8 cellular contexts compared by ENCODE assay signal in the genomic region with DNA sequence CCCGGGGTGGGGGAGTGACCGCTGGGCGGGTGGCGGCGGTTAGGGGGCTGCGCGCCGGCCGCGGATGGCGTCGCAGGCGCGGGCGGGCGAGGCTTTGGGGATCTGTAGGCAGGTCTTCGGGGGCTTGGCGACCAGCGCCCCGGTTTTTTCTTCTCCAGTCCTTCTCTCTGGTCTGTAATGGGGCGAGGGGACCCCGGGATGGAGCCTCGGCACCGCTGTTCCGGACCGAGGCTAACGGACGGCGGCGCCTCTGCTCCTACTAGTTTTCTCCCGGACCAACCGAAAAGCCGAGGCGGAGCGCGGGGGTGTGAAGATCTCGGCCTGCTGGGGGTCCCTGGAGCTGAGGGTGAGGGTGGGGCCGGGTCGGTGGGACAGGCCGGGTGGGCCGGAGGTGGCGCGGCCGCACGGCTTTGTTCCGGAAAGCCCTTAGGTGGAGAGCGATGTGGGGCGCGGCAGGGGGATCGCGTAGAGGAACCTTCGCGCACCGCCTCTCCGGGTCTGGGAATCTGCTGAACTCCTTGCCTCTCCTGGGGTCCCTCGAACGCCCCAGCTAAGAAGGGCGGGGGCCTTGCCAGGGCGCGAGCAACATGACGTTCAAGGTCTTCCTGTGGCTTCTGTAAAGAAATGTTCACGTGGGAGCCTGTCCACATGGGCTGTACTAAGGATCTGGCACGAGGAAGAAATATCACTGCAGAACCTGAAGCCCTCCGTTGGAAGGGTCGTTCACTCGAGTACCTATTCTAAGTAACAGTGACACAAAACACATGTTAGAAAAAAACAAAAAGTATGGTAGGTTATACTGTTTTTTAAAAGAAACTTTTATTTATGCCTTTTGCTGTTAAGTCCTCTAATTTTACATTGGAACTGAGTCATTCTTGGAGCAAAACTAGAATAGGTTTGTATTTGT. TPM values are rescaled to one million over a fixed set of nuclear protein-coding genes. Genes with fewer than 3 reads are reported as not detected.
A peak's percentile ranks its signal among the peaks of the same experiment; 100 is the strongest.
DNase-seq lines count a peak whose midpoint lies in the region; ATAC-seq, FAIRE-seq and TF ChIP-seq lines count a peak whose summit lies in the region.

No MANE protein-coding gene starts in this region.

- H3K9ac ChIP-seq in OCI-LY3 (ENCODE audit: low read length), result peak overlapping the region; percentile 93

- H3K4me1 ChIP-seq in BE2C (peaks cover 7% of the 10 kb centered on the region), OCI-LY3 (ENCODE audit: low read length) (peaks cover 42% of the 10 kb centered on the region), esophagus (ENCODE audit: control insufficient read depth in 2 of 2, insufficient read depth in 2 of 2, low read length in 1 of 2) (no peaks in the 10 kb centered on the region), muscle layer of duodenum (ENCODE audit: control insufficient read depth in 1 of 2, insufficient read depth in 2 of 2, low read length in 2 of 2) (peaks cover 18 to 24% of the 10 kb centered on the region in 2 donors)

- H2AFZ ChIP-seq in OCI-LY3 (ENCODE audit: low read depth, low read length), result no peak overlapping the region; the same call in 1 of the 2 replicates

- H3K4me2 ChIP-seq in OCI-LY3 (ENCODE audit: low read length), result peak overlapping the region; percentile 96

- WGBS in esophagus, 2 donors, result 0 to 1% methylated on average over 64 to 66 of the region's 66 CpGs

- peak overlapping the region; percentile 75 for H3K27ac ChIP-seq in OCI-LY3 (ENCODE audit: low read length)
- H3K27ac ChIP-seq in esophagus (ENCODE audit: low read depth in 2 of 2, low read length in 1 of 2), result peak overlapping the region; percentile 96 to 97
- H3K27ac ChIP-seq in muscle layer of duodenum (ENCODE audit: low read length), result peak overlapping the region; percentile 90

- H3K27me3 ChIP-seq in BE2C, result no peaks in the 10 kb centered on the region
- H3K27me3 ChIP-seq in OCI-LY3 (ENCODE audit: low read depth, low read length), result no peaks in the 10 kb centered on the region
- no peaks in the 10 kb centered on the region for H3K27me3 ChIP-seq in esophagus (ENCODE audit: control insufficient read depth in 1 of 2, insufficient read depth in 2 of 2, low read length in 2 of 2)
- no peaks in the 10 kb centered on the region for H3K27me3 ChIP-seq in muscle layer of duodenum (ENCODE audit: low read depth, low read length)

- FAIRE-seq in GM19239 (lab: Jason Lieb, UNC), result peak; percentile 93

- H3K36me3 ChIP-seq in BE2C (peaks cover 11% of the 10 kb centered on the region), OCI-LY3 (replicated peaks; ENCODE audit: low read depth, low read length) (peaks cover 9% of the 10 kb centered on the region), esophagus (ENCODE audit: control insufficient read depth in 2 of 2, insufficient read depth in 2 of 2, low read length in 1 of 2) (no peaks in the 10 kb centered on the region), muscle layer of duodenum (ENCODE audit: control insufficient read depth in 1 of 2, insufficient read depth in 2 of 2, low read length in 2 of 2) (no peaks in the 10 kb centered on the region)

- ATAC-seq in HG03442 (IDR thresholded peaks at IDR 0.05; ENCODE audit: unreplicated experiment), result peak; percentile 22

- TF ChIP-seq CTCF in BE2C (IDR thresholded peaks at IDR 0.05; ENCODE audit: low read depth, low read length) (no peak), OCI-LY3 (IDR thresholded peaks at IDR 0.05; ENCODE audit: low read depth, low read length) (no peak)

- H3K4me3 ChIP-seq in BE2C (ENCODE audit: low read depth, low read length) (peak overlapping the region; percentile 83), OCI-LY3 (ENCODE audit: low read length) (peak overlapping the region; percentile 85), esophagus (ENCODE audit: low read depth in 1 of 2, low read length in 2 of 2) (peak overlapping the region; percentile 84 to 91), muscle layer of duodenum (ENCODE audit: low read depth in 1 of 2, low read length in 2 of 2) (peak overlapping the region; percentile 74 to 87)

- H3K9me3 ChIP-seq in BE2C (no peaks in the 10 kb centered on the region), OCI-LY3 (ENCODE audit: insufficient read depth, low read length) (no peaks in the 10 kb centered on the region), esophagus (ENCODE audit: control insufficient read depth in 2 of 2, insufficient read depth in 1 of 2, low read depth in 1 of 2, low read length in 1 of 2) (no peaks in the 10 kb centered on the region), muscle layer of duodenum (ENCODE audit: control insufficient read depth in 1 of 2, low read length in 2 of 2) (no peaks in the 10 kb centered on the region)

- peaks cover 46% of the 10 kb centered on the region for H3K79me2 ChIP-seq in OCI-LY3 (ENCODE audit: low read length)

- peak; percentile 82 for DNase-seq in BE2C
- no peak for DNase-seq in GM19239 (ENCODE audit: insufficient read length, low spot score)
- DNase-seq in activated T-cell treated with anti-CD3 and anti-CD28 coated beads for 4 hours, result peak; percentile 36
- peak; percentile 20 to 34 for DNase-seq in stimulated activated CD8-positive, alpha-beta memory T cell treated with anti-CD3 and anti-CD28 coated beads, Interleukin-7, amount 100 ng/mL, for 1 hour (ENCODE audit: low read depth in 2 of 2)

- peaks cover 25% of the 10 kb centered on the region for H4K20me1 ChIP-seq in OCI-LY3 (ENCODE audit: insufficient read depth, low read length)

RNA-seq across cellular contexts. Expression of a gene that starts 0.9 kb away (rescaled TPM):
- polyA plus RNA-seq in BE2C (2012; ENCODE audit: insufficient read depth, insufficient read length, low read depth), result 27.7 TPM
- 1 to 10 TPM; 1.8 to 2.1 TPM for polyA plus RNA-seq in esophagus
